1 cellular context compared by ENCODE assay signal in the genomic region with DNA sequence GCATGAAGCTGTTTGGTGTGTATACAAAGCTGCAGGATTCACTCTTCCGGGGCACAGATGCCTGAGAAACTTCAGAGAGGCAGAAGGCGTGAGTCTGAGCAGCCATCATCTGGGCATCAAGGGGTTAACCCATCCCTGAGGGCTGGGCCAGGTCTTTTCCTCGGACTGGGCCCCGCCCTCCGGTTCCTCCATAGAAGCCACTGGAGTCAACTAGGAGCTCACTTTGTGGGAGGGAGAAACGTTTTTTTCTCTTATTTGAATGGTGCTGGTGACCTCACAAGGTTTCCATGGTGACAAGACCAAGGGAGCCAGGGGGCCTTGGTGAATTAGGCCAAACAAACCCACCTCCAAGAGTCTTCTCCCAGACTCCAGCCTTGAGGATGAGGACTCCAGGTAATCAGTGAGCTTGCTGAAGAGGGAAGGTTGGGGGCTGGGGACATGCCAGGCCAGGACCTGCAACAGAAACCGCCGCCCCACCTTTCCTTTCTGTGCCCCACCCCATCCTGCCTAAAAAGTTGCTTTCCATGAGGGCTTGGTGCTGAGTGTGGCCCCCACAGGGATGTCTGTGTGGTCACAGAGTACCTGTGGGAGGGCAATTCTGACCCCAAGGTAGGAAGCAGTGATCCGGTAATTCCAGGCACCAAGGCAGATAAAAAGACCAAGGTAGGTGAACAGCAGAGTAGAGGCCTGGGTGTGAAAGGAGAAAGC.
TF ChIP-seq lines count a peak whose summit lies in the region.

No MANE protein-coding gene starts in this region.

TF ChIP-seq in GM23338, 12 proteins besides CTCF, POLR2A, EP300 and RAD21:
- TF ChIP-seq, protein P1, sequence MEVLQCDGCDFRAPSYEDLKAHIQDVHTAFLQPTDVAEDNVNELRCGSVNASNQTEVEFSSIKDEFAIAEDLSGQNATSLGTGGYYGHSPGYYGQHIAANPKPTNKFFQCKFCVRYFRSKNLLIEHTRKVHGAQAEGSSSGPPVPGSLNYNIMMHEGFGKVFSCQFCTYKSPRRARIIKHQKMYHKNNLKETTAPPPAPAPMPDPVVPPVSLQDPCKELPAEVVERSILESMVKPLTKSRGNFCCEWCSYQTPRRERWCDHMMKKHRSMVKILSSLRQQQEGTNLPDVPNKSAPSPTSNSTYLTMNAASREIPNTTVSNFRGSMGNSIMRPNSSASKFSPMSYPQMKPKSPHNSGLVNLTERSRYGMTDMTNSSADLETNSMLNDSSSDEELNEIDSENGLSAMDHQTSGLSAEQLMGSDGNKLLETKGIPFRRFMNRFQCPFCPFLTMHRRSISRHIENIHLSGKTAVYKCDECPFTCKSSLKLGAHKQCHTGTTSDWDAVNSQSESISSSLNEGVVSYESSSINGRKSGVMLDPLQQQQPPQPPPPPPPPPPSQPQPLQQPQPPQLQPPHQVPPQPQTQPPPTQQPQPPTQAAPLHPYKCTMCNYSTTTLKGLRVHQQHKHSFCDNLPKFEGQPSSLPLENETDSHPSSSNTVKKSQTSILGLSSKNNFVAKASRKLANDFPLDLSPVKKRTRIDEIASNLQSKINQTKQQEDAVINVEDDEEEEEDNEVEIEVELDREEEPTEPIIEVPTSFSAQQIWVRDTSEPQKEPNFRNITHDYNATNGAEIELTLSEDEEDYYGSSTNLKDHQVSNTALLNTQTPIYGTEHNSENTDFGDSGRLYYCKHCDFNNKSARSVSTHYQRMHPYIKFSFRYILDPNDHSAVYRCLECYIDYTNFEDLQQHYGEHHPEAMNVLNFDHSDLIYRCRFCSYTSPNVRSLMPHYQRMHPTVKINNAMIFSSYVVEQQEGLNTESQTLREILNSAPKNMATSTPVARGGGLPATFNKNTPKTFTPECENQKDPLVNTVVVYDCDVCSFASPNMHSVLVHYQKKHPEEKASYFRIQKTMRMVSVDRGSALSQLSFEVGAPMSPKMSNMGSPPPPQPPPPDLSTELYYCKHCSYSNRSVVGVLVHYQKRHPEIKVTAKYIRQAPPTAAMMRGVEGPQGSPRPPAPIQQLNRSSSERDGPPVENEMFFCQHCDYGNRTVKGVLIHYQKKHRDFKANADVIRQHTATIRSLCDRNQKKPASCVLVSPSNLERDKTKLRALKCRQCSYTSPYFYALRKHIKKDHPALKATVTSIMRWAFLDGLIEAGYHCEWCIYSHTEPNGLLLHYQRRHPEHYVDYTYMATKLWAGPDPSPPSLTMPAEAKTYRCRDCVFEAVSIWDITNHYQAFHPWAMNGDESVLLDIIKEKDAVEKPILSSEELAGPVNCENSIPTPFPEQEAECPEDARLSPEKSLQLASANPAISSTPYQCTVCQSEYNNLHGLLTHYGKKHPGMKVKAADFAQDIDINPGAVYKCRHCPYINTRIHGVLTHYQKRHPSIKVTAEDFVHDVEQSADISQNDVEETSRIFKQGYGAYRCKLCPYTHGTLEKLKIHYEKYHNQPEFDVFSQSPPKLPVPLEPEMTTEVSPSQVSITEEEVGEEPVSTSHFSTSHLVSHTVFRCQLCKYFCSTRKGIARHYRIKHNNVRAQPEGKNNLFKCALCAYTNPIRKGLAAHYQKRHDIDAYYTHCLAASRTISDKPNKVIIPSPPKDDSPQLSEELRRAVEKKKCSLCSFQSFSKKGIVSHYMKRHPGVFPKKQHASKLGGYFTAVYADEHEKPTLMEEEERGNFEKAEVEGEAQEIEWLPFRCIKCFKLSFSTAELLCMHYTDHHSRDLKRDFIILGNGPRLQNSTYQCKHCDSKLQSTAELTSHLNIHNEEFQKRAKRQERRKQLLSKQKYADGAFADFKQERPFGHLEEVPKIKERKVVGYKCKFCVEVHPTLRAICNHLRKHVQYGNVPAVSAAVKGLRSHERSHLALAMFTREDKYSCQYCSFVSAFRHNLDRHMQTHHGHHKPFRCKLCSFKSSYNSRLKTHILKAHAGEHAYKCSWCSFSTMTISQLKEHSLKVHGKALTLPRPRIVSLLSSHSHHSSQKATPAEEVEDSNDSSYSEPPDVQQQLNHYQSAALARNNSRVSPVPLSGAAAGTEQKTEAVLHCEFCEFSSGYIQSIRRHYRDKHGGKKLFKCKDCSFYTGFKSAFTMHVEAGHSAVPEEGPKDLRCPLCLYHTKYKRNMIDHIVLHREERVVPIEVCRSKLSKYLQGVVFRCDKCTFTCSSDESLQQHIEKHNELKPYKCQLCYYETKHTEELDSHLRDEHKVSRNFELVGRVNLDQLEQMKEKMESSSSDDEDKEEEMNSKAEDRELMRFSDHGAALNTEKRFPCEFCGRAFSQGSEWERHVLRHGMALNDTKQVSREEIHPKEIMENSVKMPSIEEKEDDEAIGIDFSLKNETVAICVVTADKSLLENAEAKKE (CRISPR knock-in tag; IDR thresholded peaks at IDR 0.05), result 0 out of 2 replicates have a peak, but pooled peaks have one; percentile 2
- TF ChIP-seq JUNB (IDR thresholded peaks at IDR 0.05; ENCODE audit: unreplicated experiment), result no peak
